Comparison of ENCODE assay signal across 11 cellular contexts in genomic region chr20:23981014-23981413, GRCh38. TPM values are rescaled to one million over a fixed set of nuclear protein-coding genes. Genes with fewer than 3 reads are reported as not detected.
DNase-seq lines count a peak whose midpoint lies in the region; ATAC-seq, FAIRE-seq and TF ChIP-seq lines count a peak whose summit lies in the region.
"Not testable (repeated sequence)": the region's sequence is repeated elsewhere in the genome, so short reads cannot be mapped to it uniquely, and the experiment has no call there.
"Had no signal": no experiment of that assay in that cellular context is flagged by ENCODE, and none has a peak within 500 bp of the region (broad histone marks: within the 10 kb centered on the region; RNA-seq: fewer than 3 reads in every experiment).

No MANE protein-coding gene starts in this region.

- not testable (repeated sequence) for H3K9me1 ChIP-seq in K562 (ENCODE audit: control insufficient read depth, insufficient read depth, low read length)

- not testable (repeated sequence) for TF ChIP-seq EP300 in K562 (IDR thresholded peaks at IDR 0.05; ENCODE audit: low read length)

- TF ChIP-seq CTCF in K562 (IDR thresholded peaks at IDR 0.05 in 2 of 3, conservative IDR thresholded peaks at IDR 0.05 in 1 of 3; ENCODE audit: insufficient read depth in 2 of 3, low read depth in 1 of 3, low read length in 3 of 3); glutamatergic neuron (IDR thresholded peaks at IDR 0.05; ENCODE audit: partially characterized antibody, unreplicated experiment); hepatocyte (IDR thresholded peaks at IDR 0.05; ENCODE audit: poor library complexity); mesothelial cell of epicardium (IDR thresholded peaks at IDR 0.05; ENCODE audit: unreplicated experiment); uterus (IDR thresholded peaks at IDR 0.05): not testable (repeated sequence)

- BruUV-seq in K562 (replicated peaks; lab: Mats Ljungman, UMichigan): not testable (repeated sequence)

- not testable (repeated sequence) for H3K9me3 ChIP-seq in BLaER1; K562 (replicated peaks; ENCODE audit: control insufficient read depth, insufficient read depth, low read depth, low read length); hepatocyte (ENCODE audit: low read depth); uterus

- H4K20me1 ChIP-seq in BLaER1; K562 (replicated peaks; ENCODE audit: control insufficient read depth, insufficient read depth, low read length); hepatocyte (ENCODE audit: insufficient read depth, poor library complexity, severe bottlenecking): not testable (repeated sequence)

- H3K4me1 Mint-ChIP-seq in glutamatergic neuron (ENCODE audit: low read depth, unreplicated experiment) (peaks cover 12% of the 10 kb centered on the region), mesothelial cell of epicardium (peaks cover 12% of the 10 kb centered on the region)

- POLR2A ChIA-PET in K562 (lab: Yijun Ruan, JAX): not testable (repeated sequence)

- FAIRE-seq in K562 (lab: Jason Lieb, UNC): not testable (repeated sequence)

- H3K9me3 Mint-ChIP-seq in glutamatergic neuron (ENCODE audit: unreplicated experiment): peaks cover 12% of the 10 kb centered on the region
- H3K9me3 Mint-ChIP-seq in mesothelial cell of epicardium: not testable (repeated sequence)

- H3K9ac ChIP-seq in BLaER1; K562 (ENCODE audit: insufficient read depth in 1 of 2, low read depth in 2 of 2, low read length in 2 of 2): not testable (repeated sequence)

- peaks cover 13% of the 10 kb centered on the region for H3K27me3 Mint-ChIP-seq in glutamatergic neuron (ENCODE audit: unreplicated experiment)
- not testable (repeated sequence) for H3K27me3 Mint-ChIP-seq in mesothelial cell of epicardium (ENCODE audit: low read depth)

- H3K4me1 ChIP-seq in BLaER1 (peaks cover 33% of the 10 kb centered on the region), hepatocyte (ENCODE audit: insufficient read depth) (peaks cover 19% of the 10 kb centered on the region)
- not testable (repeated sequence) for H3K4me1 ChIP-seq in K562 (replicated peaks in 1 of 2; ENCODE audit: control insufficient read depth in 2 of 2, insufficient read depth in 2 of 2, low read length in 2 of 2); uterus

- CTCF ChIA-PET in K562 (lab: Yijun Ruan, JAX; ENCODE audit: low intra/inter-chr PET ratio): not testable (repeated sequence)

- not testable (repeated sequence) for H2AFZ ChIP-seq in K562 (ENCODE audit: low read depth, low read length); hepatocyte

- H3K27ac ChIP-seq in BLaER1; K562 (ENCODE audit: extremely low read depth, low read depth, low read length); uterus: not testable (repeated sequence)
- H3K27ac ChIP-seq in hepatocyte: peak overlapping the region; percentile 91

- TF ChIP-seq RAD21 in K562 (CRISPR knock-in tag; conservative IDR thresholded peaks at IDR 0.05 in 1 of 2, IDR thresholded peaks at IDR 0.05 in 1 of 2): not testable (repeated sequence)

- WGBS in K562 (ENCODE audit: insufficient coverage, low coverage, missing lambda C conversion rate): 4% methylated on average over 4 of the region's 11 CpGs
- 57% methylated on average over 11 of the region's 11 CpGs for WGBS in hepatocyte (ENCODE audit: low lambda C conversion rate, missing lambda C conversion rate)

- in situ Hi-C loops in K562 (cut with MboI): not testable (repeated sequence)

- DNase-seq in NCI-H524 (lab: John Stamatoyannopoulos, UW) (peak; percentile 38 to 83), hepatocyte (ENCODE audit: low spot score) (peak; percentile 69), mesothelial cell of epicardium (ENCODE audit: low spot score in 2 of 2, unreplicated experiment in 2 of 2) (peak; percentile 42 to 66), sciatic nerve (ENCODE audit: low spot score) (peak; percentile 69), uterus (peak; percentile 27 to 43)
- not testable (repeated sequence) for DNase-seq in K562 (ENCODE audit: extremely low read depth in 1 of 4, low spot score in 3 of 4); glutamatergic neuron

- not testable (repeated sequence) for TF ChIP-seq POLR2A in K562 (conservative IDR thresholded peaks at IDR 0.05); uterus (IDR thresholded peaks at IDR 0.05)

- not testable (repeated sequence) for H3K4me3 ChIP-seq in BLaER1, K562, hepatocyte, uterus

- 0 out of 2 replicates have a peak overlapping the region, but pooled peaks have one; percentile 60 for H3K4me2 ChIP-seq in BLaER1
- not testable (repeated sequence) for H3K4me2 ChIP-seq in K562 (ENCODE audit: insufficient read depth, low read length)
- peak overlapping the region; percentile 63 for H3K4me2 ChIP-seq in hepatocyte

- H3K4me3 Mint-ChIP-seq in glutamatergic neuron (ENCODE audit: unreplicated experiment); mesothelial cell of epicardium: not testable (repeated sequence)

- not testable (repeated sequence) for H3K79me2 ChIP-seq in K562 (ENCODE audit: control insufficient read depth, insufficient read depth, low read length); hepatocyte

- not testable (repeated sequence) for H3K36me3 ChIP-seq in BLaER1; K562 (ENCODE audit: control insufficient read depth, insufficient read depth, low read length); hepatocyte (replicated peaks; ENCODE audit: insufficient read depth, low read depth); uterus

- H3K36me3 Mint-ChIP-seq in glutamatergic neuron (ENCODE audit: unreplicated experiment); mesothelial cell of epicardium: not testable (repeated sequence)

- peak overlapping the region; percentile 92 for H3K27ac Mint-ChIP-seq in glutamatergic neuron (ENCODE audit: unreplicated experiment)
- not testable (repeated sequence) for H3K27ac Mint-ChIP-seq in mesothelial cell of epicardium

- intact Hi-C loops in K562 (cut with micrococcal nuclease); sciatic nerve (cut with DNase I); uterus (cut with DNase I; ENCODE audit: low total_unique reads): not testable (repeated sequence)

- H3K27me3 ChIP-seq in BLaER1; K562 (ENCODE audit: control insufficient read depth in 2 of 2, insufficient read depth in 2 of 2, low read length in 2 of 2); hepatocyte; uterus: not testable (repeated sequence)

- not testable (repeated sequence) for H3K9me2 ChIP-seq in hepatocyte (replicated peaks; ENCODE audit: insufficient read depth)

- ATAC-seq in K562, sciatic nerve: not testable (repeated sequence)

TF ChIP-seq in K562, 482 proteins besides CTCF, POLR2A, EP300 and RAD21:
- peak; percentile 21; the same call in 1 of the 2 replicates for TF ChIP-seq NFIC (IDR thresholded peaks at IDR 0.05)

RNA-seq across cellular contexts. Expression of gene GGTLC1, which starts 7.6 kb away (rescaled TPM):
- not detected in 2 replicates for total RNA-seq in K562 (2011; cell fraction: chromatin; rRNA removed; ENCODE audit: low replicate concordance)
- not detected in 2 replicates for total RNA-seq in K562 (2011; cell fraction: nucleolus; rRNA removed)
- total RNA-seq in K562 (2011; cell fraction: nucleoplasm; rRNA removed): not detected in 2 replicates
- not detected in 2 replicates for total RNA-seq in K562 (2014; rRNA removed)
- total RNA-seq in K562 (2014; rRNA removed; fragmentation: Illumina TruSeq; extraction: Trizol): not detected in 2 replicates
- total RNA-seq in K562 (2015; rRNA removed; fragmentation: Illumina TruSeq; extraction: Trizol): not detected in 2 replicates
- total RNA-seq in K562 (2021): not detected in 2 replicates
- not detected in 2 replicates for polyA plus RNA-seq in K562 (2011; rRNA removed)
- polyA plus RNA-seq in K562 (2011; cell fraction: cytosol; rRNA removed): not detected in 2 replicates
- not detected in 2 replicates for polyA plus RNA-seq in K562 (2011; cell fraction: nucleus; rRNA removed)
- polyA plus RNA-seq in K562 (2012): not detected in 2 replicates
- polyA plus RNA-seq in K562 (2014; fragmentation: Illumina TruSeq; extraction: Trizol): not detected in 2 replicates
- polyA plus RNA-seq in K562 (2014; fragmentation: Nextera tagmentation; extraction: Ambion mirVana): not detected
- polyA plus RNA-seq in K562 (2014; rRNA removed): not detected in 2 replicates
- polyA minus RNA-seq in K562 (2011; rRNA and poly(A)+ RNA removed): not detected in 2 replicates
- not detected in 2 replicates for polyA minus RNA-seq in K562 (2011; cell fraction: cytosol; rRNA and poly(A)+ RNA removed)
- polyA minus RNA-seq in K562 (2011; cell fraction: nucleus; rRNA and poly(A)+ RNA removed): not detected in 2 replicates
- total RNA-seq in glutamatergic neuron (ENCODE audit: unreplicated experiment): not detected
- not detected in 2 replicates for total RNA-seq in hepatocyte
- polyA plus RNA-seq in hepatocyte: not detected in 2 replicates
- total RNA-seq in mesothelial cell of epicardium: not detected in 3 replicates
- total RNA-seq in sciatic nerve: not detected
- total RNA-seq in uterus: not detected
- total RNA-seq: H1, LHCN-M2 had no signal
- polyA plus RNA-seq: CD14-positive monocyte, H1 had no signal
